ENCODE assay signal across 26 cellular contexts in the genomic region with DNA sequence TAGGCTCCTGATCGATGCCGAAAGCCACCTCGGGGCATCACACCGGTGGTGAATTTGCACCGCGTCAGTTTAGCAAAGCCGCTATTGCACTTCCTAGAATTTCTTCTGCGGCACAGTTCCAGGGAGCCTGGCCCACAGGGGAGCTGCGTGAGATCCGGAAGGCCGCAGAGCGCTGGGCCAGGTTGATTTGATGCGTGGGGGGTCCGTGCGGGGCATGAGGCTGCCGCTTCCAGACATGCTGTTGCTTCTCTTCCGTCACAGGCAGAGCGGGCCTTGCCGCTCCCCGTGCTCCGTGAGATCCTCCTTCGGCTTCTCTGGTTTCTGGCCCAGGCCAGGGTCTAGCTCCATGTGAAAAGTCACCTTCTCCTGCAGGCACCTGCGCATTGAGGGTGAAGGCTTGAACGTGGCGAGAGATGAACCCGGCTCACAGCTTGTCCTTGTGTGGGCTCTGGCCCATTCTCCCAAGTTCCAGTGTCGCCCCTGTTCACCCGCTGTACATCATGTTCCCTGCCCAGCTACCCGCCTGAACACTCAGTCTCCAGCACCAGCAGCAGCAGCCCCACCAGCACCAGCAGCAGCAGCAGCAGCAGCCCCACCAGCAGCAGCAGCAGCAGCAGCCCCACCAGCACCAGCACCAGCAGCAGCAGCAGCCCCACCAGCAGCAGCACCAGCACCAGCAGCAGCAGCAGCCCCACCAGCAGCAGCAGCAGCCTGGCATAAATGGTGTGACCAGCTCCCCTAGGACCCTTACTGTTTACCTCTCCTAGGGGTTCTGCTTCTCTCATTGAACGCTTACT.
"Had no signal": no experiment of that assay in that cellular context is flagged by ENCODE, and none has a peak within 500 bp of the region (broad histone marks: within the 10 kb centered on the region; RNA-seq: fewer than 3 reads in every experiment).

No MANE protein-coding gene starts in this region.

- H3K36me3 ChIP-seq: MG63 had no signal

- DNase-seq: activated CD4-positive, alpha-beta memory T cell treated with anti-CD3 and anti-CD28 coated beads, Interleukin-2, amount 10 ng/mL, durations not matched to agents 7 days and 5 days; activated CD4-positive, alpha-beta T cell treated with anti-CD3 and anti-CD28 coated beads, Interleukin-2, amount 10 ng/mL, durations not matched to agents 7 days and 5 days; activated CD4-positive, CD25-positive, alpha-beta regulatory T cell; activated gamma-delta T cell treated with Interleukin-2 at 50 U/mL for 16 hours; activated naive CD4-positive, alpha-beta T cell treated with anti-CD3 and anti-CD28 coated beads, Interleukin-2, amount 10 ng/mL, durations not matched to agents 7 days and 5 days; activated naive CD8-positive, alpha-beta T cell treated with anti-CD3 and anti-CD28 coated beads for 36 hours; activated T-cell treated with anti-CD3 and anti-CD28 coated beads for 4 hours; activated T-cell treated with anti-CD3 and anti-CD28 coated beads, Interleukin-2, amount 50 U/mL, for 72 hours; MG63; MV-4-11; NCI-H1092 treated with DMSO at 0.1 percent for 48 hours; NCI-H1417 treated with DMSO at 0.1 percent for 48 hours; NCI-H1694; NCI-H2029; NCI-H345; NCI-H510A; NCI-H526 treated with DMSO at 0.1 percent for 48 hours; NK-92 treated with Interleukin-12 subunit alpha and Interleukin-12 subunit beta, amount 100 ng/mL, for 24 hours; OCI-M1; RPMI8226; T-cell; T-helper 2 cell had no signal

- H3K4me3 ChIP-seq: MG63, SK-N-MC had no signal

- H3K9me3 ChIP-seq: MG63 had no signal

- H3K27me3 ChIP-seq: MG63 had no signal

- ATAC-seq: activated T-cell treated with anti-CD3 and anti-CD28 coated beads, Interleukin-2, amount 50 U/mL, for 72 hours; Panc1; Right ventricle myocardium inferior had no signal

- H3K27ac ChIP-seq: SK-N-MC, VCaP had no signal
